Comparison of ENCODE assay signal across 8 cellular contexts in genomic region chr19:8592231-8593009, GRCh38. TPM values are rescaled to one million over a fixed set of nuclear protein-coding genes. Genes with fewer than 3 reads are reported as not detected.
DNase-seq lines count a peak whose midpoint lies in the region; ATAC-seq and TF ChIP-seq lines count a peak whose summit lies in the region.

No MANE protein-coding gene starts in this region.

- H3K4me3 Mint-ChIP-seq in nephron: peak overlapping the region; percentile 74 to 81 (median 74)

- intact Hi-C loops in Panc1 (cut with micrococcal nuclease; ENCODE audit: unreplicated experiment): no loop called here

- peaks cover 42% of the 10 kb centered on the region for H3K36me3 Mint-ChIP-seq in nephron (ENCODE audit: low read depth)

- H3K4me1 Mint-ChIP-seq in nephron: peaks cover 5% of the 10 kb centered on the region

- no peaks in the 10 kb centered on the region for H3K36me3 ChIP-seq in Panc1 (ENCODE audit: control insufficient read depth, insufficient read depth, low read length)

- H3K27me3 ChIP-seq in Panc1 (ENCODE audit: control insufficient read depth, insufficient read depth, low read length): no peaks in the 10 kb centered on the region
- no peaks in the 10 kb centered on the region for H3K27me3 ChIP-seq in foreskin keratinocyte

- in situ Hi-C loops in Panc1 (cut with HindIII; ENCODE audit: low pct_unique_long_range_greater_than_20kb, low sequenced_read_pairs): no loop called here

- POLR2A ChIA-PET in Panc1 (lab: Charles Lee): no interaction called here

- peaks cover 7% of the 10 kb centered on the region for H3K27me3 Mint-ChIP-seq in nephron (ENCODE audit: low read depth)

- H3K9me3 ChIP-seq in Panc1 (ENCODE audit: control insufficient read depth, insufficient read depth, low read depth, low read length): no peaks in the 10 kb centered on the region

- no TSS peak for BruUV-seq in Panc1 (replicated peaks; lab: Mats Ljungman, UMichigan)

- peak overlapping the region in 1 of 3 experiments; percentile 58 for H3K27ac Mint-ChIP-seq in nephron

- peak; percentile 85 for ATAC-seq in Panc1
- ATAC-seq in foreskin keratinocyte: peak; percentile 42
- no peak for ATAC-seq in HG02870 (IDR thresholded peaks at IDR 0.05; ENCODE audit: unreplicated experiment)
- ATAC-seq in HG03565 (IDR thresholded peaks at IDR 0.05; ENCODE audit: unreplicated experiment): no peak

- TF ChIP-seq CTCF in Panc1 (IDR thresholded peaks at IDR 0.05): no peak
- TF ChIP-seq CTCF in foreskin keratinocyte (conservative IDR thresholded peaks at IDR 0.05): no peak
- no peak for TF ChIP-seq CTCF in nephron (IDR thresholded peaks at IDR 0.05; ENCODE audit: unreplicated experiment in 3 of 3)

- H3K27ac ChIP-seq in Panc1 (ENCODE audit: low read length) (no peak overlapping the region), foreskin keratinocyte (no peak overlapping the region)

- H3K4me1 ChIP-seq in Panc1 (ENCODE audit: control insufficient read depth, insufficient read depth, low read length): no peaks in the 10 kb centered on the region
- no peaks in the 10 kb centered on the region for H3K4me1 ChIP-seq in foreskin keratinocyte

- CTCF ChIA-PET in Panc1 (lab: Charles Lee): interaction anchor here (1.0 kb wide), 1 partner anchor 11 kb away, joined by 6 read pairs; no protein-coding TSS in a partner anchor

- DNase-seq in DMS79 (lab: John Stamatoyannopoulos, UW) (peak; percentile 3), Panc1 (ENCODE audit: low read depth, low spot score) (peak; percentile 84), foreskin keratinocyte (no peak)
- peak; percentile 92 for DNase-seq in activated T-helper 9 cell treated with anti-CD3 and anti-CD28 coated beads, Interleukin-2, amount 50 U/mL, for 16 hours (ENCODE audit: low read depth)
- DNase-seq in stimulated activated CD8-positive, alpha-beta memory T cell treated with anti-CD3 and anti-CD28 coated beads, Interleukin-7, amount 100 ng/mL, for 4 hours (ENCODE audit: low read depth in 2 of 2): peak; percentile 89 to 92

- H3K4me3 ChIP-seq in Panc1 (ENCODE audit: low read depth in 2 of 2, low read length in 2 of 2): peak overlapping the region; percentile 36 to 65

- H3K9me3 Mint-ChIP-seq in nephron: no peaks in the 10 kb centered on the region

RNA-seq across cellular contexts. Expression of gene MYO1F, which starts 15.2 kb away (rescaled TPM):
- total RNA-seq in Panc1 (2021; ENCODE audit: unreplicated experiment) (0.33 TPM), foreskin keratinocyte (0.07 and 0.11 TPM in 2 replicates)
- 1.7 TPM for polyA plus RNA-seq in Panc1 (2012; ENCODE audit: insufficient read length)
- 0.10 and 0.17 TPM in 2 replicates for polyA plus RNA-seq in foreskin keratinocyte

RNA-seq across cellular contexts. Expression of gene ADAMTS10, which starts 18.1 kb away (rescaled TPM):
- total RNA-seq in Panc1 (2021; ENCODE audit: unreplicated experiment) (10.0 TPM), foreskin keratinocyte (not detected in 2 replicates)
- 16.6 TPM for polyA plus RNA-seq in Panc1 (2012; ENCODE audit: insufficient read length)
- not detected in 2 replicates for polyA plus RNA-seq in foreskin keratinocyte

RNA-seq across cellular contexts. Expression of gene NFILZ, which starts 38.0 kb away (rescaled TPM):
- total RNA-seq in Panc1 (2021; ENCODE audit: unreplicated experiment) (not detected), foreskin keratinocyte (not detected in 2 replicates)
- not detected for polyA plus RNA-seq in Panc1 (2012; ENCODE audit: insufficient read length)
- polyA plus RNA-seq in foreskin keratinocyte: not detected in 2 replicates

Comparison
In these comparisons a context has a peak if more than half of its experiments do, and no peak if none do; other contexts are left out.
1. DNase-seq: peak in DMS79 (single experiment), Panc1 (single experiment), activated T-helper 9 cell treated with anti-CD3 and anti-CD28 coated beads, Interleukin-2, amount 50 U/mL, for 16 hours (single experiment) and stimulated activated CD8-positive, alpha-beta memory T cell treated with anti-CD3 and anti-CD28 coated beads, Interleukin-7, amount 100 ng/mL, for 4 hours (2 of 2); none in foreskin keratinocyte (0 of 2).
2. ATAC-seq: peak in Panc1 (single experiment) and foreskin keratinocyte (single experiment); none in HG02870 (single experiment) and HG03565 (single experiment).
3. RNA of gene ADAMTS10, which starts 18.1 kb away (total RNA-seq): 10.0 TPM in Panc1 (single experiment); not detected in foreskin keratinocyte; every median in the first group is over 10 times any median in the second.